Comparison of ENCODE assay signal across 20 cellular contexts in the genomic region with DNA sequence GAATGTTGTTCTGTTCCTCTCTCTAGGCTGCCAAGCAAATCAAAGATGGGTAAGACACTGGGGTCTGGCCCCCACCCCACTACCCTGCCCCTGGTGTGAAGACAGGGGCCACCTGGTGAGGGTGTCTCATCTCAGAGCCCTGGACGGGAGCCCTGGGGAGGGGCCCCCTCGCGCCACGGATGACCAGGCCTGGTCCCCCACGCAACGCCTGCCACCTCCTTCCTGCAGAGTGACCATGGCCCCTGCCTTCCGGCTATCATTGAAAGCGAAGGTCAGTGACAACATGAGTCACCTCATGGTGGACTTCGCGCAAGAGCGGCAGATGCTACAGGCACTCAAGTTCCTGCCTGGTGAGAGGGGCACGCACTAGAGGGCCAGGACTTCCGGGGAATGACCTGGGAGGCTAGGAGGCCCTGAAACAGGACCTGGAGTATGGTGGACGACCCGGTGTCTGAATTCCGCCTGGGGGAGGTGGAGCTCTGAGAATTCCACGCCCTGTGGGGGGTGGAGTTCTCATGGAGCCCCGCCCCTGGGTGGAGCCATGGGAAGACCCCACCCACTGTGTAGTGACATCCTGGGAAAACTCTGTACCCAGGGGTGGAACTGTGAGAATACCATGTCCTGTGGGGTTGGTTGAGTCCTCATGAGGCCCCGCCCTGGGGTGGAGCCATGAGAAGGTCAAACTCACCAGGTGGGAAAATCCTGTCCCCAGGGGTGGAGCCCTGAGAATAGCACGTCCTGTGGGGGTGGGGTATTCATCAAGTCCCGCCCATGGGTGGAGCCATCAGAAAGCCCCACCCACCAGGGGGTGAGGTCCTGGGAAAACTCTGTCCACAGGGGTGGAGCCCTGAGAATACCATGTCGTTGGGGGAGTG. TPM values are rescaled to one million over a fixed set of nuclear protein-coding genes. Genes with fewer than 3 reads are reported as not detected.
DNase-seq lines count a peak whose midpoint lies in the region; ATAC-seq and TF ChIP-seq lines count a peak whose summit lies in the region.
"Had no signal": no experiment of that assay in that cellular context is flagged by ENCODE, and none has a peak within 500 bp of the region (broad histone marks: within the 10 kb centered on the region; RNA-seq: fewer than 3 reads in every experiment).

No MANE protein-coding gene starts in this region.

- intact Hi-C loops in Panc1 (cut with micrococcal nuclease; ENCODE audit: unreplicated experiment): no loop called here
- intact Hi-C loops in aorta (cut with DNase I): no loop called here

- H3K27ac ChIP-seq in Panc1 (ENCODE audit: low read length): no peak overlapping the region
- no peak overlapping the region for H3K27ac ChIP-seq in aorta (ENCODE audit: low read depth in 1 of 2, low read length in 2 of 2)
- H3K27ac ChIP-seq: C4-2B, gastrocnemius medialis, Peyer's patch, right atrium auricular region had no signal

- 92 to 94% methylated on average over 22 of the region's 22 CpGs for WGBS in aorta, 2 donors

- H3K9me3 ChIP-seq in Panc1 (ENCODE audit: control insufficient read depth, insufficient read depth, low read depth, low read length) (no peaks in the 10 kb centered on the region), aorta (ENCODE audit: control insufficient read depth, low read length) (no peaks in the 10 kb centered on the region)
- H3K9me3 ChIP-seq: gastrocnemius medialis, Peyer's patch, right atrium auricular region had no signal

- peak; percentile 58 to 62 for DNase-seq in activated T-cell treated with anti-CD3 and anti-CD28 coated beads, Interleukin-2, amount 50 U/mL, for 48 hours
- DNase-seq in activated T-cell treated with anti-CD3 and anti-CD28 coated beads, Interleukin-2, amount 50 U/mL, for 1 hour: no peak
- DNase-seq in Panc1 (ENCODE audit: low read depth, low spot score): no peak
- DNase-seq in aorta: no peak
- DNase-seq: activated CD8-positive, alpha-beta memory T cell treated with anti-CD3 and anti-CD28 coated beads, Interleukin-2, amount 50 U/mL, for 4 hours; anterior cingulate cortex; effector memory CD4-positive, alpha-beta T cell; gastrocnemius medialis; naive B cell; NCI-H2029 treated with DMSO at 0.1 percent for 48 hours; Peyer's patch; stimulated activated CD4-positive, alpha-beta T cell treated with anti-CD3 and anti-CD28 coated beads, Interleukin-4, amount 100 ng/mL, for 1 hour; T-helper 9 cell had no signal

- in situ Hi-C loops in Panc1 (cut with HindIII; ENCODE audit: low pct_unique_long_range_greater_than_20kb, low sequenced_read_pairs): no loop called here

- POLR2A ChIA-PET in Panc1 (lab: Charles Lee): no interaction called here

- peak; percentile 64; the same call in 1 of the 2 replicates for ATAC-seq in Panc1
- peak; percentile 49 for ATAC-seq in esophagus mucosa
- no peak for ATAC-seq in aorta (ENCODE audit: low FRiP score)
- ATAC-seq in HG03342 (IDR thresholded peaks at IDR 0.05; ENCODE audit: unreplicated experiment): no peak
- ATAC-seq in GM19324 (IDR thresholded peaks at IDR 0.05; ENCODE audit: low FRiP score, unreplicated experiment): no peak
- no peak for ATAC-seq in HG02885 (IDR thresholded peaks at IDR 0.05; ENCODE audit: poor library complexity, unreplicated experiment)
- ATAC-seq: gastrocnemius medialis had no signal

- CTCF ChIA-PET in Panc1 (lab: Charles Lee): no interaction called here

- H3K4me3 ChIP-seq in Panc1 (ENCODE audit: low read depth in 2 of 2, low read length in 2 of 2) (no peak overlapping the region), aorta (ENCODE audit: low read length in 2 of 2) (no peak overlapping the region)
- H3K4me3 ChIP-seq: gastrocnemius medialis, Peyer's patch, right atrium auricular region had no signal

- H3K27me3 ChIP-seq in Panc1 (ENCODE audit: control insufficient read depth, insufficient read depth, low read length): no peaks in the 10 kb centered on the region
- H3K27me3 ChIP-seq in aorta (ENCODE audit: control insufficient read depth in 1 of 2, insufficient read depth in 2 of 2, low read length in 1 of 2): no peaks in the 10 kb centered on the region
- H3K27me3 ChIP-seq: Peyer's patch, right atrium auricular region had no signal

- no peak for TF ChIP-seq CTCF in Panc1 (IDR thresholded peaks at IDR 0.05)

- H3K4me1 ChIP-seq in Panc1 (ENCODE audit: control insufficient read depth, insufficient read depth, low read length) (no peaks in the 10 kb centered on the region), aorta (ENCODE audit: control insufficient read depth in 1 of 2, insufficient read depth in 2 of 2, low read length in 2 of 2) (no peaks in the 10 kb centered on the region)
- H3K4me1 ChIP-seq: gastrocnemius medialis, Peyer's patch, right atrium auricular region had no signal

- no peaks in the 10 kb centered on the region for H3K36me3 ChIP-seq in Panc1 (ENCODE audit: control insufficient read depth, insufficient read depth, low read length)
- H3K36me3 ChIP-seq in aorta (ENCODE audit: control insufficient read depth in 1 of 2, insufficient read depth in 2 of 2, low read length in 1 of 2): no peaks in the 10 kb centered on the region
- H3K36me3 ChIP-seq: gastrocnemius medialis, Peyer's patch, right atrium auricular region had no signal

- BruUV-seq in Panc1 (replicated peaks; lab: Mats Ljungman, UMichigan): no TSS peak

RNA-seq across cellular contexts. Expression of a gene that starts 6.1 kb away (rescaled TPM):
- total RNA-seq in Panc1 (2021; ENCODE audit: unreplicated experiment) (12.1 TPM), esophagus mucosa (0.36 TPM), aorta (under 1 TPM in 1 of 2 donors, not detected in 1; 0.84 TPM)
- polyA plus RNA-seq in Panc1 (2012; ENCODE audit: insufficient read length): 31.9 TPM
- polyA plus RNA-seq in aorta: not detected
- total RNA-seq: gastrocnemius medialis, right atrium auricular region had no signal

RNA-seq across cellular contexts. Expression of a gene that starts 8.3 kb away (rescaled TPM):
- total RNA-seq in Panc1 (2021; ENCODE audit: unreplicated experiment) (not detected), esophagus mucosa (0.20 TPM), aorta (under 1 TPM in 1 of 2 donors, not detected in 1; 0.26 TPM)
- polyA plus RNA-seq in Panc1 (2012; ENCODE audit: insufficient read length): 0.47 TPM
- 1 to 10 TPM in 1 of 2 donors, under 1 TPM in 1; 0.23 to 1.4 TPM for polyA plus RNA-seq in aorta
- total RNA-seq: gastrocnemius medialis had no signal

RNA-seq across cellular contexts. Expression of a gene that starts 28.1 kb away (rescaled TPM):
- 10.0 TPM for total RNA-seq in Panc1 (2021; ENCODE audit: unreplicated experiment)
- 21.6 TPM for polyA plus RNA-seq in Panc1 (2012; ENCODE audit: insufficient read length)
- 97.3 TPM for total RNA-seq in esophagus mucosa
- 1 to 10 TPM; 1.9 to 2.2 TPM for total RNA-seq in aorta
- 10 to 100 TPM in 1 of 2 donors, under 1 TPM in 1; 0.13 to 27.8 TPM for polyA plus RNA-seq in aorta
- polyA plus RNA-seq: IgD-negative memory B cell had no signal

RNA-seq across cellular contexts. Expression of a gene that starts 31.4 kb away (rescaled TPM):
- total RNA-seq in Panc1 (2021; ENCODE audit: unreplicated experiment): 0.46 TPM
- polyA plus RNA-seq in Panc1 (2012; ENCODE audit: insufficient read length): 0.35 TPM
- total RNA-seq in esophagus mucosa: not detected
- not detected for total RNA-seq in aorta
- polyA plus RNA-seq in aorta: 1 to 10 TPM in 1 of 2 donors, not detected in 1; 1.5 TPM
- polyA plus RNA-seq: IgD-negative memory B cell had no signal

RNA-seq across cellular contexts. Expression of a gene that starts 32.9 kb away (rescaled TPM):
- total RNA-seq in Panc1 (2021; ENCODE audit: unreplicated experiment) (22.9 TPM), esophagus mucosa (22.0 TPM), aorta (10 to 100 TPM; 13.5 to 14.3 TPM)
- polyA plus RNA-seq in Panc1 (2012; ENCODE audit: insufficient read length): 44.9 TPM
- polyA plus RNA-seq in aorta: 10 to 100 TPM; 16.0 to 17.9 TPM

Comparison
In these comparisons a context has a peak if more than half of its experiments do, and no peak if none do; other contexts are left out.
1. DNase-seq: peak in activated T-cell treated with anti-CD3 and anti-CD28 coated beads, Interleukin-2, amount 50 U/mL, for 48 hours (2 of 2); none in activated T-cell treated with anti-CD3 and anti-CD28 coated beads, Interleukin-2, amount 50 U/mL, for 1 hour (single experiment), Panc1 (single experiment) and aorta (0 of 2).
2. ATAC-seq: peak in Panc1 (single experiment) and esophagus mucosa (single experiment); none in aorta (single experiment), HG03342 (single experiment), GM19324 (single experiment) and HG02885 (single experiment).